Comparison of ENCODE assay signal across 29 cellular contexts in the genomic region with DNA sequence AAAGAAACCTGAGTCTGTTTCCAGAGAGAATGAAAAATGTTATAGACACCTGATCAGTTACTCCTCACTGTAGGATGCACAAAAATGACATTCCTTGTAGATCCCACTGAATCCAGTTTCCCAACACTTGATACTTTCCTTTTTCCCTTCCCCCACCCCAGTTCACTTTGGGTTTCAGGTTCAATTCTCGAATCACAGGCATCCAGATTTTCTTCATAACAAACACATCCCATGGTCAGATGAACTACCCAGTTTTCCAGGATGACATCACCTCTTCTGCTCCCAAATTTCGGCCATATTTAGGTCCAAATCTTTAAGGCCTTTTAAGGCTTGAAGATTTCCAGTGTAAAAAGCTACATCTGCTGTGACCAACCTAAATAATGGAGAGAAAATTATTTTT. TPM values are rescaled to one million over a fixed set of nuclear protein-coding genes. Genes with fewer than 3 reads are reported as not detected.
DNase-seq lines count a peak whose midpoint lies in the region; ATAC-seq and TF ChIP-seq lines count a peak whose summit lies in the region.
"Had no signal": no experiment of that assay in that cellular context is flagged by ENCODE, and none has a peak within 500 bp of the region (broad histone marks: within the 10 kb centered on the region; RNA-seq: fewer than 3 reads in every experiment).

No MANE protein-coding gene starts in this region.

- no peak for TF ChIP-seq CTCF in cardiac muscle cell (IDR thresholded peaks at IDR 0.05; ENCODE audit: low read depth, low read length)

- peak overlapping the region; percentile 30 for H3K27ac Mint-ChIP-seq in activated naive CD8-positive, alpha-beta T cell treated with anti-CD3 and anti-CD28 coated beads, Interleukin-2, amount 50 U/mL, for 24 hours
- H3K27ac Mint-ChIP-seq: activated T-helper 2 cell treated with anti-CD3 and anti-CD28 coated beads, Interferon-gamma antibody, Interleukin-2, Interleukin-4, amounts not matched to agents 10 μg/mL and 5 μg/mL and 100 μg/mL, durations not matched to agents 14 hours and 24 hours and 36 hours; neural progenitor cell; stimulated activated memory B cell treated with anti-CD40 and anti-IgM and Interleukin-4, amounts not matched to agents 10 μg/mL and 1 μg/mL and 100 μg/mL, for 72 hours had no signal

- H3K27ac ChIP-seq in cardiac muscle cell (peak overlapping the region; percentile 45), right cardiac atrium (ENCODE audit: low read length) (no peak overlapping the region)
- H3K27ac ChIP-seq: body of pancreas, lower lobe of right lung, neural progenitor cell, upper lobe of right lung, WERI-Rb-1 had no signal

- peaks cover 36% of the 10 kb centered on the region for H3K36me3 Mint-ChIP-seq in activated naive CD8-positive, alpha-beta T cell treated with anti-CD3 and anti-CD28 coated beads, Interleukin-2, amount 50 U/mL, for 24 hours (ENCODE audit: low read depth)

- peaks cover 78% of the 10 kb centered on the region for H3K36me3 ChIP-seq in cardiac muscle cell

- H3K4me1 ChIP-seq in cardiac muscle cell (ENCODE audit: low read depth) (no peaks in the 10 kb centered on the region), right cardiac atrium (ENCODE audit: control insufficient read depth, insufficient read depth, low read length) (no peaks in the 10 kb centered on the region)
- H3K4me1 ChIP-seq: lower lobe of right lung, neural progenitor cell, upper lobe of right lung had no signal

- 70% methylated on average over 2 of the region's 2 CpGs for WGBS in right cardiac atrium

- H3K4me1 Mint-ChIP-seq in activated naive CD8-positive, alpha-beta T cell treated with anti-CD3 and anti-CD28 coated beads, Interleukin-2, amount 50 U/mL, for 24 hours, result peaks cover 3% of the 10 kb centered on the region
- H3K4me1 Mint-ChIP-seq: stimulated activated memory B cell treated with anti-CD40 and anti-IgM and Interleukin-4, amounts not matched to agents 10 μg/mL and 1 μg/mL and 100 μg/mL, for 72 hours had no signal

- DNase-seq in cardiac muscle cell (ENCODE audit: low read depth in 1 of 2, low spot score in 1 of 2) (no peak), right cardiac atrium (no peak), iris pigment epithelial cell (ENCODE audit: low read depth) (peak; percentile 12), NCI-H1694 treated with DMSO at 0.1 percent for 48 hours (lab: John Stamatoyannopoulos, UW) (no peak), NCI-H1105 treated with DMSO at 0.1 percent for 48 hours (lab: John Stamatoyannopoulos, UW) (no peak)
- no peak for DNase-seq in activated naive CD8-positive, alpha-beta T cell treated with anti-CD3 and anti-CD28 coated beads, Interleukin-2, amount 50 U/mL, for 24 hours
- DNase-seq: body of pancreas; C1 segment of cervical spinal cord; Calu3; head of caudate nucleus; Karpas-422; lower lobe of right lung; mucosa of descending colon; NCI-H1436 treated with DMSO at 0.1 percent for 48 hours; NCI-H2107; NCI-H510A treated with DMSO at 0.1 percent for 48 hours; posterior cingulate gyrus; SHP77 treated with DMSO at 0.1 percent for 48 hours; stimulated activated CD4-positive, alpha-beta T cell treated with anti-CD3 and anti-CD28 coated beads, Interleukin-4, amount 100 ng/mL, for 24 hours; T1000; upper lobe of right lung; WERI-Rb-1 had no signal

- H3K27me3 ChIP-seq in cardiac muscle cell (no peaks in the 10 kb centered on the region), right cardiac atrium (ENCODE audit: control insufficient read depth, insufficient read depth) (no peaks in the 10 kb centered on the region)
- H3K27me3 ChIP-seq: body of pancreas, neural progenitor cell, upper lobe of right lung had no signal

- ATAC-seq in right cardiac atrium (no peak), GM21515 (IDR thresholded peaks at IDR 0.05; ENCODE audit: unreplicated experiment) (no peak)
- ATAC-seq in activated naive CD8-positive, alpha-beta T cell treated with anti-CD3 and anti-CD28 coated beads, Interleukin-2, amount 50 U/mL, for 24 hours, result no peak
- ATAC-seq: body of pancreas; GM12878; lower lobe of right lung; mucosa of descending colon; Panc1; sciatic nerve; stimulated activated memory B cell treated with anti-CD40 and anti-IgM and Interleukin-4, amounts not matched to agents 10 μg/mL and 1 μg/mL and 100 μg/mL, for 72 hours; upper lobe of right lung had no signal

- intact Hi-C loops in right cardiac atrium (cut with DNase I), result no loop called here

- H3K4me3 Mint-ChIP-seq in activated naive CD8-positive, alpha-beta T cell treated with anti-CD3 and anti-CD28 coated beads, Interleukin-2, amount 50 U/mL, for 24 hours, result no peak overlapping the region
- H3K4me3 Mint-ChIP-seq: neural progenitor cell; stimulated activated memory B cell treated with anti-CD40 and anti-IgM and Interleukin-4, amounts not matched to agents 10 μg/mL and 1 μg/mL and 100 μg/mL, for 72 hours had no signal

- no peaks in the 10 kb centered on the region for H3K9me3 ChIP-seq in cardiac muscle cell (ENCODE audit: low read depth)
- no peaks in the 10 kb centered on the region for H3K9me3 ChIP-seq in right cardiac atrium (ENCODE audit: control insufficient read depth, low read length)
- H3K9me3 ChIP-seq: body of pancreas, lower lobe of right lung, mucosa of descending colon, upper lobe of right lung had no signal

- no peaks in the 10 kb centered on the region for H3K27me3 Mint-ChIP-seq in activated naive CD8-positive, alpha-beta T cell treated with anti-CD3 and anti-CD28 coated beads, Interleukin-2, amount 50 U/mL, for 24 hours
- H3K27me3 Mint-ChIP-seq: stimulated activated memory B cell treated with anti-CD40 and anti-IgM and Interleukin-4, amounts not matched to agents 10 μg/mL and 1 μg/mL and 100 μg/mL, for 72 hours had no signal

- H3K9me3 Mint-ChIP-seq in activated naive CD8-positive, alpha-beta T cell treated with anti-CD3 and anti-CD28 coated beads, Interleukin-2, amount 50 U/mL, for 24 hours, result no peaks in the 10 kb centered on the region
- H3K9me3 Mint-ChIP-seq: activated T-helper 2 cell treated with anti-CD3 and anti-CD28 coated beads, Interferon-gamma antibody, Interleukin-2, Interleukin-4, amounts not matched to agents 10 μg/mL and 5 μg/mL and 100 μg/mL, durations not matched to agents 14 hours and 24 hours and 36 hours; neural progenitor cell; stimulated activated memory B cell treated with anti-CD40 and anti-IgM and Interleukin-4, amounts not matched to agents 10 μg/mL and 1 μg/mL and 100 μg/mL, for 72 hours had no signal

- H3K4me3 ChIP-seq in cardiac muscle cell, result no peak overlapping the region
- H3K4me3 ChIP-seq in right cardiac atrium (ENCODE audit: low read length), result no peak overlapping the region
- H3K4me3 ChIP-seq: body of pancreas, GM12878, lower lobe of right lung, mucosa of descending colon, neural progenitor cell, upper lobe of right lung had no signal

RNA-seq across cellular contexts. Expression of gene UGP2, which starts 51.5 kb away (rescaled TPM):
- total RNA-seq in cardiac muscle cell, result 183 and 199 TPM in 2 replicates
- polyA plus RNA-seq in cardiac muscle cell, result 327 and 344 TPM in 2 replicates
- total RNA-seq in right cardiac atrium, result 100 to 1,000 TPM; 225 to 276 (median 273) TPM
- 210 TPM for polyA plus RNA-seq in right cardiac atrium
